Comparison of ENCODE assay signal across 7 cellular contexts in genomic region chr3:150385296-150386242, GRCh38.
A peak's percentile ranks its signal among the peaks of the same experiment; 100 is the strongest.
DNase-seq lines count a peak whose midpoint lies in the region; ATAC-seq and TF ChIP-seq lines count a peak whose summit lies in the region.

No MANE protein-coding gene starts in this region.

- H2AFZ ChIP-seq in SU-DHL-6 (ENCODE audit: low read depth, low read length, severe bottlenecking): peak overlapping the region; percentile 86
- peak overlapping the region; percentile 90 for H2AFZ ChIP-seq in neuron (ENCODE audit: low read depth, low read length)

- H3K27ac ChIP-seq in SU-DHL-6 (ENCODE audit: low read depth, low read length): no peak overlapping the region

- H3K4me3 ChIP-seq in SU-DHL-6 (ENCODE audit: insufficient read depth, low read length, poor library complexity, severe bottlenecking) (no peak overlapping the region), neuron (ENCODE audit: low read length) (no peak overlapping the region)

- TF ChIP-seq CTCF in SU-DHL-6 (IDR thresholded peaks at IDR 0.05; ENCODE audit: insufficient read depth, low read length, poor library complexity, severe bottlenecking): no peak

- ATAC-seq in GM19023 (IDR thresholded peaks at IDR 0.05; ENCODE audit: unreplicated experiment) (peak; percentile 46), HG02642 (IDR thresholded peaks at IDR 0.05; ENCODE audit: poor library complexity, unreplicated experiment) (peak; percentile 48)

- H3K9me2 ChIP-seq in SU-DHL-6 (replicated peaks; ENCODE audit: insufficient read depth, low read length): no peaks in the 10 kb centered on the region

- no peaks in the 10 kb centered on the region for H3K79me2 ChIP-seq in SU-DHL-6 (ENCODE audit: insufficient read depth, low read length)

- H3K36me3 ChIP-seq in SU-DHL-6 (ENCODE audit: low read length) (no peaks in the 10 kb centered on the region), neuron (ENCODE audit: insufficient read depth, low read length) (no peaks in the 10 kb centered on the region)

- DNase-seq in NK-92 treated with Interleukin-12 subunit alpha and Interleukin-12 subunit beta, amount 100 ng/mL, for 24 hours (lab: John Stamatoyannopoulos, UW): no peak
- DNase-seq in NCI-H1105 treated with DMSO at 0.1 percent for 48 hours (lab: John Stamatoyannopoulos, UW) (no peak), NCI-H2081 treated with DMSO at 0.1 percent for 48 hours (lab: John Stamatoyannopoulos, UW) (no peak)

- no peaks in the 10 kb centered on the region for H4K20me1 ChIP-seq in SU-DHL-6 (ENCODE audit: low read depth, low read length)

- no peaks in the 10 kb centered on the region for H3K27me3 ChIP-seq in SU-DHL-6 (ENCODE audit: low read length)
- no peaks in the 10 kb centered on the region for H3K27me3 ChIP-seq in neuron (ENCODE audit: insufficient read depth, low read length)

- no peaks in the 10 kb centered on the region for H3K9me3 ChIP-seq in SU-DHL-6 (ENCODE audit: insufficient read depth, low read length)
- no peaks in the 10 kb centered on the region for H3K9me3 ChIP-seq in neuron (ENCODE audit: low read length)

- H3K4me1 ChIP-seq in neuron (ENCODE audit: insufficient read depth, low read length): peaks cover 8% of the 10 kb centered on the region

- H3K9ac ChIP-seq in SU-DHL-6 (ENCODE audit: low read length): no peak overlapping the region

- H3K4me2 ChIP-seq in SU-DHL-6 (ENCODE audit: low read depth, low read length, poor library complexity, severe bottlenecking): peak overlapping the region; percentile 65

- no peaks in the 10 kb centered on the region for H3F3A ChIP-seq in SU-DHL-6 (ENCODE audit: insufficient read depth)
